11 cellular contexts compared by ENCODE assay signal in genomic region chr6:56046576-56046975, GRCh38.
DNase-seq lines count a peak whose midpoint lies in the region; ATAC-seq and TF ChIP-seq lines count a peak whose summit lies in the region.
"Had no signal": no experiment of that assay in that cellular context is flagged by ENCODE, and none has a peak within 500 bp of the region (broad histone marks: within the 10 kb centered on the region; RNA-seq: fewer than 3 reads in every experiment).

No MANE protein-coding gene starts in this region.

- H3K4me1 Mint-ChIP-seq in activated CD4-positive, alpha-beta T cell treated with anti-CD3 and anti-CD28 coated beads, Interleukin-2, amount 10 ng/mL, durations not matched to agents 24 days and 14 days: no peaks in the 10 kb centered on the region
- H3K4me1 Mint-ChIP-seq in WTC11: peaks cover under 1% of the 10 kb centered on the region; the same call in 1 of the 2 replicates

- CTCF ChIA-PET in OCI-LY7 (lab: Charles Lee; ENCODE audit: unreplicated experiment) (no interaction called here), WTC11 (lab: Charles Lee) (no interaction called here)

- H3K36me3 ChIP-seq in left lung (no peaks in the 10 kb centered on the region), OCI-LY7 (ENCODE audit: insufficient read depth, low read length) (no peaks in the 10 kb centered on the region)

- H3K4me3 ChIP-seq in left lung: no peak overlapping the region
- H3K4me3 ChIP-seq in OCI-LY7 (ENCODE audit: low read depth, low read length, poor library complexity, severe bottlenecking): no peak overlapping the region

- H3K36me3 Mint-ChIP-seq in activated CD4-positive, alpha-beta T cell treated with anti-CD3 and anti-CD28 coated beads, Interleukin-2, amount 10 ng/mL, durations not matched to agents 24 days and 14 days (ENCODE audit: low read depth): no peaks in the 10 kb centered on the region
- no peaks in the 10 kb centered on the region for H3K36me3 Mint-ChIP-seq in WTC11

- H3K9me3 ChIP-seq in left lung (no peaks in the 10 kb centered on the region), OCI-LY7 (ENCODE audit: low read length) (no peaks in the 10 kb centered on the region)

- no TSS peak for BruUV-seq in OCI-LY7 (replicated peaks; lab: Mats Ljungman, UMichigan)

- no peak overlapping the region for H3K27ac Mint-ChIP-seq in activated CD4-positive, alpha-beta T cell treated with anti-CD3 and anti-CD28 coated beads, Interleukin-2, amount 10 ng/mL, durations not matched to agents 24 days and 14 days
- no peak overlapping the region for H3K27ac Mint-ChIP-seq in WTC11
- H3K27ac Mint-ChIP-seq: CD4-positive, alpha-beta T cell; T-helper 2 cell treated with Interferon-gamma antibody and Interleukin-4, amounts not matched to agents 5 μg/mL and 100 μg/mL, for 36 hours had no signal

- H3K27me3 Mint-ChIP-seq in activated CD4-positive, alpha-beta T cell treated with anti-CD3 and anti-CD28 coated beads, Interleukin-2, amount 10 ng/mL, durations not matched to agents 24 days and 14 days: no peaks in the 10 kb centered on the region
- H3K27me3 Mint-ChIP-seq in WTC11 (ENCODE audit: low read depth): no peaks in the 10 kb centered on the region
- H3K27me3 Mint-ChIP-seq: CD4-positive, alpha-beta T cell had no signal

- TF ChIP-seq CTCF in left lung (IDR thresholded peaks at IDR 0.05) (no peak), OCI-LY7 (conservative IDR thresholded peaks at IDR 0.05; ENCODE audit: low read length) (no peak), WTC11 (IDR thresholded peaks at IDR 0.05) (no peak)

- no peaks in the 10 kb centered on the region for H3K27me3 ChIP-seq in left lung

- peak overlapping the region in 1 of 2 donors; percentile 9 for H3K27ac ChIP-seq in left lung
- no peak overlapping the region for H3K27ac ChIP-seq in OCI-LY7 (ENCODE audit: low read depth, low read length, poor library complexity, severe bottlenecking)

- H2AFZ ChIP-seq in OCI-LY7 (ENCODE audit: low read length): no peak overlapping the region

- no peaks in the 10 kb centered on the region for H4K20me1 ChIP-seq in OCI-LY7 (ENCODE audit: insufficient read depth, low read length)

- H3K4me3 Mint-ChIP-seq in activated CD4-positive, alpha-beta T cell treated with anti-CD3 and anti-CD28 coated beads, Interleukin-2, amount 10 ng/mL, durations not matched to agents 24 days and 14 days: no peak overlapping the region
- H3K4me3 Mint-ChIP-seq in WTC11: no peak overlapping the region
- H3K4me3 Mint-ChIP-seq: CD4-positive, alpha-beta T cell; T-helper 2 cell treated with Interferon-gamma antibody and Interleukin-4, amounts not matched to agents 5 μg/mL and 100 μg/mL, for 36 hours had no signal

- no peaks in the 10 kb centered on the region for H3K9me3 Mint-ChIP-seq in activated CD4-positive, alpha-beta T cell treated with anti-CD3 and anti-CD28 coated beads, Interleukin-2, amount 10 ng/mL, durations not matched to agents 24 days and 14 days
- H3K9me3 Mint-ChIP-seq in WTC11: no peaks in the 10 kb centered on the region
- H3K9me3 Mint-ChIP-seq: T-helper 2 cell treated with Interferon-gamma antibody and Interleukin-4, amounts not matched to agents 5 μg/mL and 100 μg/mL, for 36 hours had no signal

- no peak overlapping the region for H3K4me2 ChIP-seq in OCI-LY7 (ENCODE audit: low read length)

- intact Hi-C loops in left lung (cut with DNase I) (no loop called here), OCI-LY7 (cut with micrococcal nuclease; ENCODE audit: unreplicated experiment) (no loop called here)
- intact Hi-C loops in activated CD4-positive, alpha-beta T cell treated with anti-CD3 and anti-CD28 coated beads, Interleukin-2, amount 10 ng/mL, durations not matched to agents 24 days and 14 days (cut with micrococcal nuclease): no loop called here

- H3K79me2 ChIP-seq in OCI-LY7 (ENCODE audit: insufficient read depth, low read depth, low read length): no peaks in the 10 kb centered on the region

- H3K4me1 ChIP-seq in left lung (no peaks in the 10 kb centered on the region), OCI-LY7 (ENCODE audit: insufficient read depth, low read length, poor library complexity, severe bottlenecking) (no peaks in the 10 kb centered on the region)

- H3K9me2 ChIP-seq in OCI-LY7 (ENCODE audit: insufficient read depth, low read length): no peaks in the 10 kb centered on the region

- DNase-seq in AML-193 (lab: John Stamatoyannopoulos, UW) (peak; percentile 78 to 79), KG1 (lab: John Stamatoyannopoulos, UW) (peak; percentile 7), astrocyte of the hippocampus (ENCODE audit: low read depth, low spot score) (peak; percentile 94), left lung (peak; percentile 70 to 76), OCI-LY7 (ENCODE audit: low spot score) (no peak), HUDEP-2 (lab: John Stamatoyannopoulos, UW; ENCODE audit: unreplicated experiment in 76 of 76) (no peak), WTC11 (ENCODE audit: low spot score) (no peak)
- DNase-seq in activated CD4-positive, alpha-beta T cell treated with anti-CD3 and anti-CD28 coated beads, Interleukin-2, amount 10 ng/mL, durations not matched to agents 24 days and 14 days: no peak
- DNase-seq: CD4-positive, alpha-beta T cell; NCI-H187 had no signal

- POLR2A ChIA-PET in OCI-LY7 (lab: Charles Lee) (no interaction called here), WTC11 (lab: Charles Lee) (no interaction called here)

- ATAC-seq in left lung (peak; percentile 73), WTC11 (no peak)

TF ChIP-seq in WTC11, 78 proteins besides CTCF, POLR2A, EP300 and RAD21:
- no peak for TF ChIP-seq JUN (CRISPR knock-in tag; IDR thresholded peaks at IDR 0.05)
- no peak for TF ChIP-seq NFE2L1 (CRISPR knock-in tag; IDR thresholded peaks at IDR 0.05)
- no peak for TF ChIP-seq GTF2I (CRISPR knock-in tag; conservative IDR thresholded peaks at IDR 0.05)
- no peak for TF ChIP-seq USF1 (CRISPR knock-in tag; IDR thresholded peaks at IDR 0.05)
- TF ChIP-seq ZNF263 (CRISPR knock-in tag; IDR thresholded peaks at IDR 0.05; ENCODE audit: low read depth): no peak
- TF ChIP-seq ZBTB21 (CRISPR knock-in tag; IDR thresholded peaks at IDR 0.05; ENCODE audit: borderline replicate concordance): no peak
- TF ChIP-seq EMX1 (CRISPR knock-in tag; IDR thresholded peaks at IDR 0.05): no peak
- no peak for TF ChIP-seq ERG (CRISPR knock-in tag; IDR thresholded peaks at IDR 0.05)

Comparison
In these comparisons a context has a peak if more than half of its experiments do, and no peak if none do; other contexts are left out.
1. DNase-seq: peak in AML-193 (2 of 2), KG1 (single experiment), astrocyte of the hippocampus (single experiment) and left lung (2 of 2); none in OCI-LY7 (single experiment), activated CD4-positive, alpha-beta T cell treated with anti-CD3 and anti-CD28 coated beads, Interleukin-2, amount 10 ng/mL, durations not matched to agents 24 days and 14 days (single experiment), HUDEP-2 (0 of 76) and WTC11 (single experiment).